ENCODE assay signal across 32 cellular contexts in the genomic region with DNA sequence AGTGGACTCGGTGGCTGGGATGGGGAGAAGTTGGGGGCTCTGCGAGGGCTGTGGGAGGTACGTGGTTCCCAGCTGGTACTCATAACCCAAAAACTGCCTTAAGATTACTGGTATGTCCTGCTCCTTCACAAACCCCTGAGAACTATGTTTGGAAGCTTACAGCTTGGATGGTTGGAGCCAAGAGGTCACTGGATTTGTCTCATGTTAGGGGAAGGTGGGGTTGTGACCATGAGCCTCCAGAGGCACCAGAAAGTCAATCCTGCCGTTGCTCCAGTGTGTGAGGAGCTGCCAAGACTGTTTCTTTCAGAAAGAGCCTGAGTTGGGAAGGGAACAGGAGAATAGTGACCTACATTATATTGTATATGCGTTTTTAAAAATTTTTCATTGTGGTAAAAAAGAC. TPM values are rescaled to one million over a fixed set of nuclear protein-coding genes. Genes with fewer than 3 reads are reported as not detected.
"Had no signal": no experiment of that assay in that cellular context is flagged by ENCODE, and none has a peak within 500 bp of the region (broad histone marks: within the 10 kb centered on the region; RNA-seq: fewer than 3 reads in every experiment).

No MANE protein-coding gene starts in this region.

- H3K9me3 Mint-ChIP-seq: activated CD4-positive, alpha-beta T cell treated with anti-CD3 and anti-CD28 coated beads, Interleukin-2, amount 10 ng/mL, durations not matched to agents 24 days and 14 days; activated naive CD4-positive, alpha-beta T cell treated with anti-CD3 and anti-CD28 coated beads, Interleukin-2, amount 10 ng/mL, durations not matched to agents 7 days and 5 days; T-helper 2 cell treated with Interferon-gamma antibody and Interleukin-4, amounts not matched to agents 5 μg/mL and 100 μg/mL, for 36 hours had no signal

- H3K27me3 Mint-ChIP-seq: activated CD4-positive, alpha-beta T cell treated with anti-CD3 and anti-CD28 coated beads, Interleukin-2, amount 10 ng/mL, durations not matched to agents 24 days and 14 days; activated CD8-positive, alpha-beta memory T cell treated with anti-CD3 and anti-CD28 coated beads, Interleukin-2, amount 10 ng/mL, durations not matched to agents 7 days and 5 days; activated naive CD8-positive, alpha-beta T cell treated with anti-CD3 and anti-CD28 coated beads, Interleukin-2, amount 10 ng/mL, durations not matched to agents 7 days and 5 days had no signal

- H3K4me3 Mint-ChIP-seq: activated CD4-positive, alpha-beta memory T cell treated with anti-CD3 and anti-CD28 coated beads for 36 hours; activated CD4-positive, alpha-beta T cell treated with anti-CD3 and anti-CD28 coated beads for 36 hours; activated CD4-positive, alpha-beta T cell treated with anti-CD3 and anti-CD28 coated beads, Interleukin-2, amount 10 ng/mL, durations not matched to agents 24 days and 14 days; activated CD8-positive, alpha-beta memory T cell treated with anti-CD3 and anti-CD28 coated beads, Interleukin-2, amount 10 ng/mL, durations not matched to agents 7 days and 5 days; activated CD8-positive, alpha-beta T cell treated with anti-CD3 and anti-CD28 coated beads, Interleukin-2, amount 10 ng/mL, durations not matched to agents 7 days and 5 days; activated naive CD4-positive, alpha-beta T cell treated with anti-CD3 and anti-CD28 coated beads, Interleukin-2, amount 10 ng/mL, durations not matched to agents 7 days and 5 days; activated naive CD8-positive, alpha-beta T cell treated with anti-CD3 and anti-CD28 coated beads, Interleukin-2, amount 10 ng/mL, durations not matched to agents 7 days and 5 days; activated T-cell treated with anti-CD3 and anti-CD28 coated beads, Interleukin-2, amount 50 U/mL, for 72 hours; brain; T-helper 17 cell; T-helper 2 cell treated with Interferon-gamma antibody and Interleukin-4, amounts not matched to agents 5 μg/mL and 100 μg/mL, for 36 hours had no signal

- H3K27ac ChIP-seq: ascending aorta, breast epithelium, cardiac muscle cell, colonic mucosa, esophagus squamous epithelium, WERI-Rb-1 had no signal

- ATAC-seq: activated CD4-positive, alpha-beta T cell treated with anti-CD3 and anti-CD28 coated beads for 36 hours; activated CD8-positive, alpha-beta memory T cell treated with anti-CD3 and anti-CD28 coated beads, Interleukin-2, amount 10 ng/mL, durations not matched to agents 7 days and 5 days; activated CD8-positive, alpha-beta T cell treated with anti-CD3 and anti-CD28 coated beads, Interleukin-2, amount 10 ng/mL, durations not matched to agents 7 days and 5 days; activated naive CD4-positive, alpha-beta T cell treated with anti-CD3 and anti-CD28 coated beads, Interleukin-2, amount 50 U/mL, for 72 hours; activated T-cell treated with anti-CD3 and anti-CD28 coated beads, Interleukin-2, amount 50 U/mL, for 72 hours; T-helper 17 cell had no signal

- H3K27ac Mint-ChIP-seq: activated CD4-positive, alpha-beta memory T cell treated with anti-CD3 and anti-CD28 coated beads for 36 hours; activated CD4-positive, alpha-beta T cell treated with anti-CD3 and anti-CD28 coated beads for 36 hours; activated CD4-positive, alpha-beta T cell treated with anti-CD3 and anti-CD28 coated beads, Interleukin-2, amount 10 ng/mL, durations not matched to agents 24 days and 14 days; activated CD8-positive, alpha-beta memory T cell treated with anti-CD3 and anti-CD28 coated beads, Interleukin-2, amount 10 ng/mL, durations not matched to agents 7 days and 5 days; activated CD8-positive, alpha-beta T cell treated with anti-CD3 and anti-CD28 coated beads, Interleukin-2, amount 10 ng/mL, durations not matched to agents 7 days and 5 days; activated naive CD4-positive, alpha-beta T cell treated with anti-CD3 and anti-CD28 coated beads, Interleukin-2, amount 10 ng/mL, durations not matched to agents 7 days and 5 days; activated naive CD4-positive, alpha-beta T cell treated with anti-CD3 and anti-CD28 coated beads, Interleukin-2, amount 50 U/mL, for 72 hours; activated naive CD8-positive, alpha-beta T cell treated with anti-CD3 and anti-CD28 coated beads, Interleukin-2, amount 10 ng/mL, durations not matched to agents 7 days and 5 days; activated T-cell treated with anti-CD3 and anti-CD28 coated beads, Interleukin-2, amount 50 U/mL, for 72 hours; T-helper 17 cell; T-helper 2 cell treated with Interferon-gamma antibody and Interleukin-4, amounts not matched to agents 5 μg/mL and 100 μg/mL, for 36 hours had no signal

- DNase-seq: activated CD4-positive, alpha-beta memory T cell treated with anti-CD3 and anti-CD28 coated beads for 36 hours; activated CD4-positive, alpha-beta T cell treated with anti-CD3 and anti-CD28 coated beads for 36 hours; activated CD4-positive, alpha-beta T cell treated with anti-CD3 and anti-CD28 coated beads, Interleukin-2, amount 10 ng/mL, durations not matched to agents 24 days and 14 days; activated CD4-positive, CD25-positive, alpha-beta regulatory T cell; activated CD4-positive, CD25-positive, alpha-beta regulatory T cell treated with anti-CD3 and anti-CD28 coated beads, Interleukin-2, amount 50 U/mL, for 72 hours; activated CD8-positive, alpha-beta memory T cell treated with anti-CD3 and anti-CD28 coated beads, Interleukin-2, amount 10 ng/mL, durations not matched to agents 7 days and 5 days; activated CD8-positive, alpha-beta memory T cell treated with anti-CD3 and anti-CD28 coated beads, Interleukin-2, amount 50 U/mL, for 4 hours; activated CD8-positive, alpha-beta T cell treated with anti-CD3 and anti-CD28 coated beads, Interleukin-2, amount 10 ng/mL, durations not matched to agents 7 days and 5 days; activated gamma-delta T cell; activated naive CD4-positive, alpha-beta T cell; activated naive CD4-positive, alpha-beta T cell treated with anti-CD3 and anti-CD28 coated beads, Interleukin-2, amount 10 ng/mL, durations not matched to agents 7 days and 5 days; activated naive CD8-positive, alpha-beta T cell treated with anti-CD3 and anti-CD28 coated beads, Interleukin-2, amount 10 ng/mL, durations not matched to agents 7 days and 5 days; activated T-cell treated with anti-CD3 and anti-CD28 coated beads, Interleukin-2, amount 50 U/mL, for 1 hour; activated T-cell treated with anti-CD3 and anti-CD28 coated beads, Interleukin-2, amount 50 U/mL, for 72 hours; central memory CD4-positive, alpha-beta T cell; cerebellar nuclear complex; colonic mucosa; effector CD8-positive, alpha-beta T cell; erythroblast; esophagus squamous epithelium; foreskin melanocyte; head of caudate nucleus; T-helper 1 cell; T-helper 17 cell; T1000; WERI-Rb-1 had no signal

- H3K4me1 Mint-ChIP-seq: activated CD4-positive, alpha-beta T cell treated with anti-CD3 and anti-CD28 coated beads for 36 hours; activated CD4-positive, alpha-beta T cell treated with anti-CD3 and anti-CD28 coated beads, Interleukin-2, amount 10 ng/mL, durations not matched to agents 24 days and 14 days; activated CD8-positive, alpha-beta memory T cell treated with anti-CD3 and anti-CD28 coated beads, Interleukin-2, amount 10 ng/mL, durations not matched to agents 7 days and 5 days; activated naive CD4-positive, alpha-beta T cell treated with anti-CD3 and anti-CD28 coated beads, Interleukin-2, amount 10 ng/mL, durations not matched to agents 7 days and 5 days; activated naive CD8-positive, alpha-beta T cell treated with anti-CD3 and anti-CD28 coated beads, Interleukin-2, amount 10 ng/mL, durations not matched to agents 7 days and 5 days; brain; T-helper 17 cell had no signal

- H3K9me3 ChIP-seq: colonic mucosa, esophagus squamous epithelium had no signal

- H3K27me3 ChIP-seq: ascending aorta, breast epithelium, cardiac muscle cell, colonic mucosa, esophagus squamous epithelium had no signal

- H3K36me3 Mint-ChIP-seq: activated CD4-positive, alpha-beta memory T cell treated with anti-CD3 and anti-CD28 coated beads for 36 hours; activated CD8-positive, alpha-beta memory T cell treated with anti-CD3 and anti-CD28 coated beads, Interleukin-2, amount 10 ng/mL, durations not matched to agents 7 days and 5 days; activated naive CD4-positive, alpha-beta T cell treated with anti-CD3 and anti-CD28 coated beads, Interleukin-2, amount 10 ng/mL, durations not matched to agents 7 days and 5 days; activated naive CD4-positive, alpha-beta T cell treated with anti-CD3 and anti-CD28 coated beads, Interleukin-2, amount 50 U/mL, for 72 hours; activated naive CD8-positive, alpha-beta T cell treated with anti-CD3 and anti-CD28 coated beads, Interleukin-2, amount 10 ng/mL, durations not matched to agents 7 days and 5 days had no signal

- H3K36me3 ChIP-seq: breast epithelium, cardiac muscle cell, colonic mucosa had no signal

- H3K4me1 ChIP-seq: ascending aorta, breast epithelium, colonic mucosa, esophagus squamous epithelium had no signal

- H3K4me3 ChIP-seq: ascending aorta, breast epithelium, cardiac muscle cell, colonic mucosa, esophagus squamous epithelium had no signal

RNA-seq across cellular contexts. Expression of gene TEAD4, which starts 33.5 kb away (rescaled TPM):
- total RNA-seq: activated naive CD8-positive, alpha-beta T cell treated with anti-CD3 and anti-CD28 coated beads, Interleukin-2, amount 10 ng/mL, durations not matched to agents 7 days and 5 days; T-helper 17 cell had no signal
